ENCODE assay signal across 22 cellular contexts in the genomic region with DNA sequence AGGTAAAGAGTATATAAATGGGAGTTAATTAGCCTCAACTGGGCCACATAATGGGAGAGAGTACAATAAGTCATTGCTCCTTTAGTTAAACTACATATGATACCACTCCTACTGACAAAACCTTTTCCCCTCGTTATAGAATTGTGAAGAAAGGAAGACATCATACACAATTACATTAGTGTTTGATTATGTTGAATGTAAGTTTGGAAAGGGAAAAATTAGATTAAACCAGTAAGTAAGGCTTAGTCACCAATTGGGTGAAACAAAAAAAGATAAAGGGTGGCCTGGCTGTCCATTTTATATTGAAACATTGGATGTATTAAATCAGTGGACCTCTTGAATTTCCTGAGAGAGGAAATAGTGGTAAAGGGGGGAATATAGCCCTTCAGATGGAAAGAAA.
DNase-seq lines count a peak whose midpoint lies in the region; FAIRE-seq and TF ChIP-seq lines count a peak whose summit lies in the region.
"Had no signal": no experiment of that assay in that cellular context is flagged by ENCODE, and none has a peak within 500 bp of the region (broad histone marks: within the 10 kb centered on the region; RNA-seq: fewer than 3 reads in every experiment).

No MANE protein-coding gene starts in this region.

- H3K27ac ChIP-seq in brain microvascular endothelial cell (peak overlapping the region; percentile 98), small intestine (ENCODE audit: low read depth in 1 of 2, low read length in 1 of 2) (no peak overlapping the region)
- H3K27ac ChIP-seq: Peyer's patch, SK-N-MC had no signal

- in situ Hi-C loops in brain microvascular endothelial cell (cut with HindIII; ENCODE audit: low pct_ligation_motif_present, low sequenced_read_pairs) = no loop called here

- WGBS in small intestine, 3 donors = 21 to 59% (median 29%) methylated on average over 1 of the region's 1 CpG

- TF ChIP-seq CTCF in brain microvascular endothelial cell (IDR thresholded peaks at IDR 0.05; ENCODE audit: low read depth, low read length, missing control alignments) = no peak

- FAIRE-seq in H54 (lab: Jason Lieb, UNC) (peak; percentile 97), small intestine (lab: Jason Lieb, UNC) (no peak)
- FAIRE-seq: GM18507, HTR-8/SVneo had no signal

- H3K27me3 ChIP-seq in brain microvascular endothelial cell (replicated peaks) = no peaks in the 10 kb centered on the region
- H3K27me3 ChIP-seq in small intestine (ENCODE audit: control insufficient read depth in 2 of 2, insufficient read depth in 2 of 2, low read length in 2 of 2) = no peaks in the 10 kb centered on the region
- H3K27me3 ChIP-seq: BE2C, MG63, Peyer's patch had no signal

- no peaks in the 10 kb centered on the region for H3K9me3 ChIP-seq in small intestine (ENCODE audit: control insufficient read depth, low read depth)
- H3K9me3 ChIP-seq: BE2C, Peyer's patch had no signal

- no peak for TF ChIP-seq POLR2A in H54 (IDR thresholded peaks at IDR 0.05; ENCODE audit: low read depth, low read length)

- DNase-seq in H54 (ENCODE audit: insufficient read length, low spot score) = no peak
- peak; percentile 4 to 15 for DNase-seq in NCI-H1930 (lab: John Stamatoyannopoulos, UW)
- peak; percentile 87 for DNase-seq in NCI-H748 treated with DMSO at 0.1 percent for 48 hours (lab: John Stamatoyannopoulos, UW)
- DNase-seq in brain microvascular endothelial cell = no peak
- DNase-seq in T-helper 2 cell = no peak
- DNase-seq in small intestine = no peak
- no peak for DNase-seq in NCI-H2171 treated with DMSO at 0.1 percent for 48 hours (lab: John Stamatoyannopoulos, UW)
- DNase-seq: ACHN, BE2C, H7, KBM-7, MG63, NCI-H146, NCI-H2029, NCI-H446, NCI-H524 treated with DMSO at 0.1 percent for 48 hours, Peyer's patch, SIG-M5, T-helper 17 cell had no signal

- no peaks in the 10 kb centered on the region for H3K4me1 ChIP-seq in small intestine (ENCODE audit: control insufficient read depth in 2 of 2, insufficient read depth in 1 of 2, low read depth in 1 of 2, low read length in 1 of 2)
- H3K4me1 ChIP-seq: BE2C, Peyer's patch had no signal

- H3K4me3 ChIP-seq in brain microvascular endothelial cell (ENCODE audit: low read depth, low read length) (no peak overlapping the region), small intestine (ENCODE audit: low read depth in 1 of 2, low read length in 2 of 2) (no peak overlapping the region)
- H3K4me3 ChIP-seq: MG63, Peyer's patch, SK-N-MC had no signal

- H3K36me3 ChIP-seq in brain microvascular endothelial cell (replicated peaks) (no peaks in the 10 kb centered on the region), small intestine (ENCODE audit: control insufficient read depth in 2 of 2, insufficient read depth in 2 of 2, low read length in 2 of 2) (no peaks in the 10 kb centered on the region)
- H3K36me3 ChIP-seq: BE2C, MG63, Peyer's patch had no signal

Comparison
In these comparisons a context has a peak if more than half of its experiments do, and no peak if none do; other contexts are left out.
1. DNase-seq: peak in NCI-H1930 (2 of 2) and NCI-H748 treated with DMSO at 0.1 percent for 48 hours (single experiment); none in H54 (single experiment), brain microvascular endothelial cell (single experiment), T-helper 2 cell (0 of 5), small intestine (single experiment) and NCI-H2171 treated with DMSO at 0.1 percent for 48 hours (single experiment).